Comparison of ENCODE assay signal across 8 cellular contexts in the genomic region with DNA sequence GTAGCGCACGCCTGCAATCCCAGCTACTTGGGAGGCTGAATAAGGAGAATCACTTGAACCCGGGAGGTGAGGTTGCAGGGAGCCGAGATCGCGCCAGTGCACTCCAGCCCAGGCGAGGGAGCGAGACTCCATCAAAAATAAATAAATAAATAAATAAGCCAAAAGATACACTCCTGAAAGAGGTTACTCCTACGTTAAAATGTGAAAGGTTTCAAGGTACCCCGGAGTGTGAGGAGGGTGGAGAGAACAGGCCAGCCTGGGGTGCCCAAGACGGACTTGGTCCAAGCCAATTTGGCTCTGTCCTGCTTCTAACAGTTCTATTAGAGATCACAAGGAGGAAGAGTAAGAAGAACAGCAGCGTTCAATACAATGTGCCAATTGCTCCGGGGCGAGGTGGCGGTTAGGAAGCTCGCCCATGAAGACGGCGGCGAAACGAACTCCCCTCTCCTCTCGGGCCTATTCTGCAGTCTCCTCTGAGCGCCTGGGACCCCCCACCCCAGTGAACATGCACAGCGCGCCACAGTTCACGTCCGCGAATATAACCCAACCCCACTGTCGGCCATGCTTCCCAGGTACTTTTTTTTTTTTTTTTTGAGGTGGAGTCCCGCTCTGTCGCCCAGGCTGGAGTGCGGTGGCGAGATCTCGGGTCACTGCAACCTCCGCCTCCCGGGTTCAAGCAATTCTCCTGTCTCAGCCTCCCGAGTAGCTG. TPM values are rescaled to one million over a fixed set of nuclear protein-coding genes. Genes with fewer than 3 reads are reported as not detected.
DNase-seq lines count a peak whose midpoint lies in the region; ATAC-seq, FAIRE-seq and TF ChIP-seq lines count a peak whose summit lies in the region.

No MANE protein-coding gene starts in this region.

- H3K9me3 ChIP-seq in AG04450 (ENCODE audit: control insufficient read depth, insufficient read depth, low read length) (no peaks in the 10 kb centered on the region), SJCRH30 (replicated peaks) (no peaks in the 10 kb centered on the region), left lung (no peaks in the 10 kb centered on the region)

- 0 out of 2 replicates have a peak, but pooled peaks cover 3% of the 10 kb centered on the region for H3K36me3 ChIP-seq in SJCRH30
- peaks cover 7% of the 10 kb centered on the region for H3K36me3 ChIP-seq in bronchial epithelial cell (ENCODE audit: control insufficient read depth, insufficient read depth, low read length)
- H3K36me3 ChIP-seq in left lung: peaks cover 0 to 35% of the 10 kb centered on the region in 2 donors

- H3K27me3 Mint-ChIP-seq in stimulated activated naive B cell treated with anti-CD40 and anti-IgM and Interleukin-4, amounts not matched to agents 10 μg/mL and 1 μg/mL and 100 μg/mL, for 72 hours: no peaks in the 10 kb centered on the region

- no peaks in the 10 kb centered on the region for H3K9me3 Mint-ChIP-seq in stimulated activated naive B cell treated with anti-CD40 and anti-IgM and Interleukin-4, amounts not matched to agents 10 μg/mL and 1 μg/mL and 100 μg/mL, for 72 hours

- CTCF ChIA-PET in AG04450 (lab: Charles Lee): interaction anchor here (0.6 to 4.0 kb wide), 2 partner anchors 91 to 132 kb away, joined by 3 to 21 read pairs; a partner anchor contains a TSS

- H3K4me3 Mint-ChIP-seq in stimulated activated naive B cell treated with anti-CD40 and anti-IgM and Interleukin-4, amounts not matched to agents 10 μg/mL and 1 μg/mL and 100 μg/mL, for 72 hours: peak overlapping the region; percentile 89 to 94

- H3K27ac ChIP-seq in AG04450 (ENCODE audit: low read depth, low read length): peak overlapping the region; percentile 85
- peak overlapping the region; percentile 85 for H3K27ac ChIP-seq in SJCRH30
- peak overlapping the region; percentile 94 to 96 for H3K27ac ChIP-seq in left lung

- H3K4me3 ChIP-seq in AG04450 (ENCODE audit: low read depth, low read length): peak overlapping the region; percentile 70
- H3K4me3 ChIP-seq in SJCRH30: peak overlapping the region; percentile 71
- H3K4me3 ChIP-seq in bronchial epithelial cell (ENCODE audit: low read depth, low read length): peak overlapping the region; percentile 67
- H3K4me3 ChIP-seq in left lung: peak overlapping the region; percentile 63 to 79

- H3K4me1 ChIP-seq in SJCRH30 (peaks cover 6% of the 10 kb centered on the region; the same call in 1 of the 2 replicates), left lung (peaks cover 0 to 22% of the 10 kb centered on the region in 2 donors)

- DNase-seq in AG04450 (ENCODE audit: low read depth, low spot score): no peak
- DNase-seq in SJCRH30: peak; percentile 33 to 45
- DNase-seq in bronchial epithelial cell (ENCODE audit: low read depth): peak; percentile 22
- DNase-seq in left lung: peak; percentile 36 to 78
- no peak for DNase-seq in stimulated activated naive B cell treated with anti-CD40 and anti-IgM and Interleukin-4, amounts not matched to agents 10 μg/mL and 1 μg/mL and 100 μg/mL, for 72 hours
- DNase-seq in NCI-H1694 (lab: John Stamatoyannopoulos, UW): no peak

- H3K36me3 Mint-ChIP-seq in stimulated activated naive B cell treated with anti-CD40 and anti-IgM and Interleukin-4, amounts not matched to agents 10 μg/mL and 1 μg/mL and 100 μg/mL, for 72 hours: peaks cover 12 to 18% of the 10 kb centered on the region in 2 donors

- H3K4me1 Mint-ChIP-seq in stimulated activated naive B cell treated with anti-CD40 and anti-IgM and Interleukin-4, amounts not matched to agents 10 μg/mL and 1 μg/mL and 100 μg/mL, for 72 hours: peaks cover 12 to 16% of the 10 kb centered on the region in 2 donors

- H3K27me3 ChIP-seq in AG04450 (ENCODE audit: control insufficient read depth, insufficient read depth, low read length): no peaks in the 10 kb centered on the region
- H3K27me3 ChIP-seq in SJCRH30: no peaks in the 10 kb centered on the region
- H3K27me3 ChIP-seq in bronchial epithelial cell (ENCODE audit: control insufficient read depth, insufficient read depth, low read length): no peaks in the 10 kb centered on the region
- no peaks in the 10 kb centered on the region for H3K27me3 ChIP-seq in left lung

- ATAC-seq in GM21447 (IDR thresholded peaks at IDR 0.05; ENCODE audit: unreplicated experiment) (peak; percentile 9), left lung (peak; percentile 25), GM18909 (IDR thresholded peaks at IDR 0.05; ENCODE audit: poor library complexity, unreplicated experiment) (no peak)
- ATAC-seq in stimulated activated naive B cell treated with anti-CD40 and anti-IgM and Interleukin-4, amounts not matched to agents 10 μg/mL and 1 μg/mL and 100 μg/mL, for 72 hours (replicated peaks): peak; percentile 26 to 28

- H3K27ac Mint-ChIP-seq in stimulated activated naive B cell treated with anti-CD40 and anti-IgM and Interleukin-4, amounts not matched to agents 10 μg/mL and 1 μg/mL and 100 μg/mL, for 72 hours: peak overlapping the region; percentile 99

- TF ChIP-seq CTCF in AG04450 (IDR thresholded peaks at IDR 0.05; ENCODE audit: low read depth, low read length) (no peak), bronchial epithelial cell (IDR thresholded peaks at IDR 0.05; ENCODE audit: insufficient read depth, low read length, severe bottlenecking) (no peak), left lung (IDR thresholded peaks at IDR 0.05) (no peak)

- POLR2A ChIA-PET in AG04450 (lab: Yijun Ruan, JAX): interaction anchor here (0.7 kb wide), 1 partner anchor 86 kb away, joined by 6 read pairs; no protein-coding TSS in a partner anchor

- intact Hi-C loops in left lung (cut with DNase I): no loop called here

- FAIRE-seq in bronchial epithelial cell (lab: Jason Lieb, UNC): no peak

RNA-seq across cellular contexts. Expression of a gene that starts 0.9 kb away (rescaled TPM):
- 40.0 and 46.6 TPM in 2 replicates for polyA plus RNA-seq in AG04450 (2011; rRNA removed)
- polyA minus RNA-seq in AG04450 (2011; rRNA and poly(A)+ RNA removed): 31.1 and 39.0 TPM in 2 replicates
- total RNA-seq in SJCRH30 (2014; rRNA removed; shearing (Covaris generic)): 36.1 and 41.4 TPM in 2 replicates
- 23.0 and 27.4 TPM in 2 replicates for total RNA-seq in bronchial epithelial cell
- 10 to 100 TPM; 25.7 to 26.8 TPM for total RNA-seq in left lung

RNA-seq across cellular contexts. Expression of a gene that starts 36.8 kb away (rescaled TPM):
- 17.0 and 22.9 TPM in 2 replicates for polyA plus RNA-seq in AG04450 (2011; rRNA removed)
- polyA minus RNA-seq in AG04450 (2011; rRNA and poly(A)+ RNA removed): 42.9 and 46.3 TPM in 2 replicates
- total RNA-seq in SJCRH30 (2014; rRNA removed; shearing (Covaris generic)): 47.5 and 48.4 TPM in 2 replicates
- total RNA-seq in bronchial epithelial cell (55.0 and 78.6 TPM in 2 replicates), left lung (10 to 100 TPM; 68.6 to 84.3 TPM)

Comparison
In these comparisons a context has a peak if more than half of its experiments do, and no peak if none do; other contexts are left out.
1. DNase-seq: peak in SJCRH30 (2 of 2), bronchial epithelial cell (single experiment) and left lung (2 of 2); none in AG04450 (single experiment), stimulated activated naive B cell treated with anti-CD40 and anti-IgM and Interleukin-4, amounts not matched to agents 10 μg/mL and 1 μg/mL and 100 μg/mL, for 72 hours (single experiment) and NCI-H1694 (single experiment).
2. Peak in every context shown above with its lines, with median percentiles within 50 percentile points of each other: H3K27ac ChIP-seq and H3K4me3 ChIP-seq.